21 cellular contexts compared by ENCODE assay signal in genomic region chr7:42084263-42084662, GRCh38.
DNase-seq lines count a peak whose midpoint lies in the region; FAIRE-seq and TF ChIP-seq lines count a peak whose summit lies in the region.
"Had no signal": no experiment of that assay in that cellular context is flagged by ENCODE, and none has a peak within 500 bp of the region (broad histone marks: within the 10 kb centered on the region; RNA-seq: fewer than 3 reads in every experiment).

No MANE protein-coding gene starts in this region.

- DNase-seq in AG10803 (ENCODE audit: low read depth) (peak; percentile 35), amniotic epithelial cell (ENCODE audit: low read depth) (peak; percentile 30), endothelial cell of umbilical vein (ENCODE audit: low read depth, low spot score) (no peak), osteoblast (ENCODE audit: insufficient read length, low spot score, missing footprints) (peak; percentile 43), Caco-2 (no peak), germinal center (ENCODE audit: low spot score) (no peak)
- no peak for DNase-seq in stimulated activated CD4-positive, alpha-beta T cell treated with anti-CD3 and anti-CD28 coated beads, Interleukin-4, amount 100 ng/mL, for 1 hour
- DNase-seq: 8988T; ACHN; C1 segment of cervical spinal cord; CD4-positive, alpha-beta memory T cell; COR-L47; DMS153; DND-41; GM23248; H7 had no signal

- TF ChIP-seq CTCF in AG10803 (conservative IDR thresholded peaks at IDR 0.05; ENCODE audit: low read length) (no peak), endothelial cell of umbilical vein (IDR thresholded peaks at IDR 0.05; ENCODE audit: extremely low read depth in 1 of 2, insufficient read depth in 1 of 2, low read depth in 1 of 2, low read length in 2 of 2) (no peak), osteoblast (IDR thresholded peaks at IDR 0.05; ENCODE audit: extremely low read depth, low read depth, low read length) (no peak), Caco-2 (IDR thresholded peaks at IDR 0.05; ENCODE audit: insufficient read depth in 1 of 2, low read depth in 1 of 2, low read length in 1 of 2, severe bottlenecking in 1 of 2, unreplicated experiment in 1 of 2) (no peak)

- no peaks in the 10 kb centered on the region for H3K9me1 ChIP-seq in endothelial cell of umbilical vein (replicated peaks; ENCODE audit: control insufficient read depth, extremely low read depth, insufficient read depth, low read length)

- H3K4me3 ChIP-seq in AG10803 (ENCODE audit: low read length) (no peak overlapping the region), endothelial cell of umbilical vein (replicated peaks in 1 of 3; ENCODE audit: insufficient read depth in 1 of 3, low read depth in 1 of 3, low read length in 3 of 3) (no peak overlapping the region), osteoblast (ENCODE audit: insufficient read depth, low read length) (no peak overlapping the region), Caco-2 (ENCODE audit: low read depth, low read length) (no peak overlapping the region)
- H3K4me3 ChIP-seq: A549, GM23248 had no signal

- H3K9me3 ChIP-seq in endothelial cell of umbilical vein (replicated peaks; ENCODE audit: control insufficient read depth, insufficient read depth, low read length) (no peaks in the 10 kb centered on the region), osteoblast (ENCODE audit: low read depth, low read length) (no peaks in the 10 kb centered on the region), Caco-2 (no peaks in the 10 kb centered on the region)
- H3K9me3 ChIP-seq: A549 had no signal

- no peak overlapping the region for H3K27ac Mint-ChIP-seq in Caco-2 (ENCODE audit: unreplicated experiment)

- CTCF ChIA-PET in endothelial cell of umbilical vein (lab: Charles Lee) = interaction anchor here (1.1 kb wide), 1 partner anchor 106 kb away, joined by 3 read pairs; no protein-coding TSS in a partner anchor
- CTCF ChIA-PET in Caco-2 (lab: Charles Lee) = no interaction called here

- H3K27ac ChIP-seq in endothelial cell of umbilical vein (ENCODE audit: insufficient read depth, low read depth, low read length) = no peak overlapping the region
- H3K27ac ChIP-seq in osteoblast (ENCODE audit: low read depth, low read length) = no peak overlapping the region
- H3K27ac ChIP-seq: A549, GM23248 had no signal

- peaks cover 7% of the 10 kb centered on the region for H3K27me3 Mint-ChIP-seq in Caco-2 (ENCODE audit: insufficient read depth, unreplicated experiment)

- H3K4me3 Mint-ChIP-seq in Caco-2 (ENCODE audit: unreplicated experiment) = no peak overlapping the region
- H3K4me3 Mint-ChIP-seq: CD4-positive, alpha-beta memory T cell had no signal

- H3K36me3 ChIP-seq in endothelial cell of umbilical vein (ENCODE audit: control insufficient read depth in 2 of 2, extremely low read depth in 1 of 2, insufficient read depth in 2 of 2, low read length in 2 of 2) (no peaks in the 10 kb centered on the region), osteoblast (ENCODE audit: insufficient read depth, low read length) (no peaks in the 10 kb centered on the region), Caco-2 (ENCODE audit: control insufficient read depth, insufficient read depth, low read length) (no peaks in the 10 kb centered on the region)

- intact Hi-C loops in endothelial cell of umbilical vein (cut with micrococcal nuclease) = no loop called here
- intact Hi-C loops in Caco-2 (cut with micrococcal nuclease; ENCODE audit: unreplicated experiment) = no loop called here

- H3K4me2 ChIP-seq in endothelial cell of umbilical vein (ENCODE audit: insufficient read depth, low read length) (no peak overlapping the region), osteoblast (ENCODE audit: insufficient read depth, low read length) (no peak overlapping the region)
- H3K4me2 ChIP-seq: A549 had no signal

- H3K79me2 ChIP-seq in endothelial cell of umbilical vein (ENCODE audit: control insufficient read depth, insufficient read depth, low read length) = no peaks in the 10 kb centered on the region
- no peaks in the 10 kb centered on the region for H3K79me2 ChIP-seq in osteoblast (ENCODE audit: insufficient read depth, low read length)

- TF ChIP-seq POLR2A in endothelial cell of umbilical vein (IDR thresholded peaks at IDR 0.05; ENCODE audit: low read depth, low read length) = no peak

- BruUV-seq in endothelial cell of umbilical vein (replicated peaks; lab: Mats Ljungman, UMichigan) (no TSS peak), Caco-2 (replicated peaks; lab: Mats Ljungman, UMichigan) (no TSS peak)

- no peaks in the 10 kb centered on the region for H3K9me3 Mint-ChIP-seq in Caco-2 (ENCODE audit: unreplicated experiment)

- no peaks in the 10 kb centered on the region for H3K4me1 Mint-ChIP-seq in Caco-2 (ENCODE audit: low read depth, unreplicated experiment)
- H3K4me1 Mint-ChIP-seq: CD4-positive, alpha-beta memory T cell had no signal

- peak; percentile 4 for FAIRE-seq in endothelial cell of umbilical vein (lab: Jason Lieb, UNC)
- FAIRE-seq: A549, G401.6, GM12892, GM19239, H1 had no signal

- no peak overlapping the region for H3K9ac ChIP-seq in endothelial cell of umbilical vein (replicated peaks; ENCODE audit: extremely low read depth, insufficient read depth, low read length)
- H3K9ac ChIP-seq: GM23248 had no signal

- H2AFZ ChIP-seq in endothelial cell of umbilical vein (ENCODE audit: low read depth, low read length) (no peak overlapping the region), osteoblast (ENCODE audit: low read length) (no peak overlapping the region)
- H2AFZ ChIP-seq: GM23248 had no signal

- H3K4me1 ChIP-seq in endothelial cell of umbilical vein (ENCODE audit: control insufficient read depth, extremely low read depth, insufficient read depth, low read length) = no peaks in the 10 kb centered on the region
- H3K4me1 ChIP-seq in osteoblast (ENCODE audit: insufficient read depth, low read length) = peaks cover 7% of the 10 kb centered on the region
- no peaks in the 10 kb centered on the region for H3K4me1 ChIP-seq in Caco-2
- H3K4me1 ChIP-seq: A549 had no signal

- H3K36me3 Mint-ChIP-seq in Caco-2 (ENCODE audit: insufficient read depth, unreplicated experiment) = no peaks in the 10 kb centered on the region
- H3K36me3 Mint-ChIP-seq: CD4-positive, alpha-beta memory T cell had no signal

- dilution Hi-C loops in endothelial cell of umbilical vein (cut with MboI; ENCODE audit: extremely low pct_ligation_motif_present, low sequenced_read_pairs) = no loop called here

- H3K27me3 ChIP-seq in endothelial cell of umbilical vein (ENCODE audit: control insufficient read depth in 2 of 2, insufficient read depth in 2 of 2, low read length in 2 of 2) (no peaks in the 10 kb centered on the region), osteoblast (ENCODE audit: insufficient read depth, low read length) (no peaks in the 10 kb centered on the region), Caco-2 (replicated peaks; ENCODE audit: control insufficient read depth, insufficient read depth, low read length) (no peaks in the 10 kb centered on the region)

- H4K20me1 ChIP-seq in endothelial cell of umbilical vein (replicated peaks; ENCODE audit: control insufficient read depth, extremely low read depth, insufficient read depth, low read length) = no peaks in the 10 kb centered on the region
- H4K20me1 ChIP-seq in osteoblast (ENCODE audit: insufficient read depth, low read length) = peaks cover 13% of the 10 kb centered on the region

- POLR2A ChIA-PET in endothelial cell of umbilical vein (lab: Charles Lee) = no interaction called here
- POLR2A ChIA-PET in Caco-2 (lab: Charles Lee) = no interaction called here

TF ChIP-seq in endothelial cell of umbilical vein, 7 proteins besides CTCF, POLR2A, EP300 and RAD21:
- TF ChIP-seq MYC (IDR thresholded peaks at IDR 0.05; ENCODE audit: low read depth, low read length) (no peak), FOS (IDR thresholded peaks at IDR 0.05; ENCODE audit: borderline replicate concordance, insufficient read depth, low read length) (no peak)

Comparison
In these comparisons a context has a peak if more than half of its experiments do, and no peak if none do; other contexts are left out.
1. DNase-seq: peak in AG10803 (single experiment), amniotic epithelial cell (single experiment) and osteoblast (single experiment); none in endothelial cell of umbilical vein (single experiment), Caco-2 (0 of 2), germinal center (single experiment) and stimulated activated CD4-positive, alpha-beta T cell treated with anti-CD3 and anti-CD28 coated beads, Interleukin-4, amount 100 ng/mL, for 1 hour (single experiment).